In the genomic region with DNA sequence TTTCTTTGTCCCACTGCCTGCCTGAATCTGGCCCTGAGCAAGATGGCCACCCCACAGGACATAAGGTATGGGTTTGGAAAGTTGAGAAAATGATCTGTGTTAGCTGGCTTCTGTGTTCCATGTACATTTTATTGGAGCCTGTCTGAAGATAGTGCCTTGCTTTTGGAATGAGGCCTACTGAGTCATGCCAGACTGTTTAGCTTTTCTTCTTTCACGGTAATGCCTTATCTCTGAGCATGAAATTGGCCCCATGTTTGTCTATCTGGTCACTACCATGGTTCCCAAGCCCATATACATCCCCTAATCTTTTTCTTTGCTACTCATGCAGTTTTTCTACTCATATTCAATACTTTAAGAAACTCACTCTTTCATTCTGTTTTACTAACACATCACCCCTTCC, we compare ENCODE assay signal across 1 cellular context.
TF ChIP-seq lines count a peak whose summit lies in the region.

No MANE protein-coding gene starts in this region.

TF ChIP-seq in SK-N-SH, 30 proteins besides CTCF, POLR2A, EP300 and RAD21 (continued from another document):
- TF ChIP-seq, protein P1, sequence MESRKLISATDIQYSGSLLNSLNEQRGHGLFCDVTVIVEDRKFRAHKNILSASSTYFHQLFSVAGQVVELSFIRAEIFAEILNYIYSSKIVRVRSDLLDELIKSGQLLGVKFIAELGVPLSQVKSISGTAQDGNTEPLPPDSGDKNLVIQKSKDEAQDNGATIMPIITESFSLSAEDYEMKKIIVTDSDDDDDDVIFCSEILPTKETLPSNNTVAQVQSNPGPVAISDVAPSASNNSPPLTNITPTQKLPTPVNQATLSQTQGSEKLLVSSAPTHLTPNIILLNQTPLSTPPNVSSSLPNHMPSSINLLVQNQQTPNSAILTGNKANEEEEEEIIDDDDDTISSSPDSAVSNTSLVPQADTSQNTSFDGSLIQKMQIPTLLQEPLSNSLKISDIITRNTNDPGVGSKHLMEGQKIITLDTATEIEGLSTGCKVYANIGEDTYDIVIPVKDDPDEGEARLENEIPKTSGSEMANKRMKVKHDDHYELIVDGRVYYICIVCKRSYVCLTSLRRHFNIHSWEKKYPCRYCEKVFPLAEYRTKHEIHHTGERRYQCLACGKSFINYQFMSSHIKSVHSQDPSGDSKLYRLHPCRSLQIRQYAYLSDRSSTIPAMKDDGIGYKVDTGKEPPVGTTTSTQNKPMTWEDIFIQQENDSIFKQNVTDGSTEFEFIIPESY (IDR thresholded peaks at IDR 0.05; ENCODE audit: borderline replicate concordance, low read depth) = no peak
- no peak for TF ChIP-seq TCF12 (IDR thresholded peaks at IDR 0.05)
- no peak for TF ChIP-seq NRF1 (IDR thresholded peaks at IDR 0.05; ENCODE audit: low read depth, low read length)
